7 cellular contexts compared by ENCODE assay signal in genomic region chr20:62861732-62862336, GRCh38. TPM values are rescaled to one million over a fixed set of nuclear protein-coding genes. Genes with fewer than 3 reads are reported as not detected.
DNase-seq lines count a peak whose midpoint lies in the region; ATAC-seq, FAIRE-seq and TF ChIP-seq lines count a peak whose summit lies in the region.

TSS of gene TCFL5 (minus strand) at chr20:62861822. CDS start at chr20:62861670, 152 bp downstream.

- FAIRE-seq in bronchial epithelial cell (lab: Jason Lieb, UNC): no peak

- H3K27ac Mint-ChIP-seq in WTC11: peak within 1 kb of the TSS; percentile 53

- peaks cover 28% of the 10 kb centered on the region for H3K4me1 Mint-ChIP-seq in WTC11

- peak within 1 kb of the TSS; percentile 74 for H3K4me3 Mint-ChIP-seq in WTC11

- H3K27me3 Mint-ChIP-seq in WTC11 (ENCODE audit: low read depth): peaks cover 3% of the 10 kb centered on the region; the same call in 1 of the 2 replicates

- no peak for TF ChIP-seq CTCF in WTC11 (IDR thresholded peaks at IDR 0.05)
- no peak for TF ChIP-seq CTCF in bronchial epithelial cell (IDR thresholded peaks at IDR 0.05; ENCODE audit: insufficient read depth, low read length, severe bottlenecking)

- ATAC-seq in HG02938 (IDR thresholded peaks at IDR 0.05; ENCODE audit: unreplicated experiment): peak; percentile 47
- ATAC-seq in WTC11: peak; percentile 79

- POLR2A ChIA-PET in WTC11 (lab: Charles Lee): interaction anchor here (0.7 to 1.1 kb wide), 4 partner anchors 14 to 827 kb away, joined by 3 to 4 read pairs (median 4); partner anchors contain the start of gene GID8

- CTCF ChIA-PET in WTC11 (lab: Charles Lee): interaction anchor here (0.6 to 2.6 kb wide), 13 partner anchors 13 to 362 kb away, joined by 3 to 13 read pairs (median 4); partner anchors contain the start of gene OGFR

- peak; percentile 29 for TF ChIP-seq POLR2A in GM15510 (IDR thresholded peaks at IDR 0.05; ENCODE audit: borderline replicate concordance, extremely low read depth, insufficient read length)

- H3K27me3 ChIP-seq in bronchial epithelial cell (ENCODE audit: control insufficient read depth, insufficient read depth, low read length): no peaks in the 10 kb centered on the region

- peaks cover 1% of the 10 kb centered on the region for H3K36me3 ChIP-seq in bronchial epithelial cell (ENCODE audit: control insufficient read depth, insufficient read depth, low read length)

- H3K36me3 Mint-ChIP-seq in WTC11: peaks cover 11% of the 10 kb centered on the region

- no peaks in the 10 kb centered on the region for H3K9me3 Mint-ChIP-seq in WTC11

- peak within 1 kb of the TSS; percentile 53 for H3K4me3 ChIP-seq in bronchial epithelial cell (ENCODE audit: low read depth, low read length)

- DNase-seq in NCI-H2171 treated with DMSO at 0.1 percent for 48 hours (lab: John Stamatoyannopoulos, UW) (peak; percentile 82), WTC11 (ENCODE audit: low spot score) (peak; percentile 81), bronchial epithelial cell (ENCODE audit: low read depth) (peak; percentile 47), iris pigment epithelial cell (ENCODE audit: low read depth) (peak; percentile 79)
- peak; percentile 94 for DNase-seq in stimulated activated CD4-positive, alpha-beta T cell treated with anti-CD3 and anti-CD28 coated beads, Interleukin-12 subunit alpha, Interleukin-12 subunit beta, amount 100 ng/mL, for 4 hours

TF ChIP-seq in WTC11, 78 proteins besides CTCF, POLR2A, EP300 and RAD21 (continues in another document):
- TF ChIP-seq NFYB (CRISPR knock-in tag; conservative IDR thresholded peaks at IDR 0.05; ENCODE audit: low read depth): no peak
- TF ChIP-seq E2F5 (CRISPR knock-in tag; IDR thresholded peaks at IDR 0.05): peak; percentile 80; the same call in 1 of the 2 replicates
- TF ChIP-seq TCF7 (CRISPR knock-in tag; IDR thresholded peaks at IDR 0.05; ENCODE audit: low read depth): 0 out of 2 replicates have a peak, but pooled peaks have one; percentile 43
- TF ChIP-seq, protein P1, sequence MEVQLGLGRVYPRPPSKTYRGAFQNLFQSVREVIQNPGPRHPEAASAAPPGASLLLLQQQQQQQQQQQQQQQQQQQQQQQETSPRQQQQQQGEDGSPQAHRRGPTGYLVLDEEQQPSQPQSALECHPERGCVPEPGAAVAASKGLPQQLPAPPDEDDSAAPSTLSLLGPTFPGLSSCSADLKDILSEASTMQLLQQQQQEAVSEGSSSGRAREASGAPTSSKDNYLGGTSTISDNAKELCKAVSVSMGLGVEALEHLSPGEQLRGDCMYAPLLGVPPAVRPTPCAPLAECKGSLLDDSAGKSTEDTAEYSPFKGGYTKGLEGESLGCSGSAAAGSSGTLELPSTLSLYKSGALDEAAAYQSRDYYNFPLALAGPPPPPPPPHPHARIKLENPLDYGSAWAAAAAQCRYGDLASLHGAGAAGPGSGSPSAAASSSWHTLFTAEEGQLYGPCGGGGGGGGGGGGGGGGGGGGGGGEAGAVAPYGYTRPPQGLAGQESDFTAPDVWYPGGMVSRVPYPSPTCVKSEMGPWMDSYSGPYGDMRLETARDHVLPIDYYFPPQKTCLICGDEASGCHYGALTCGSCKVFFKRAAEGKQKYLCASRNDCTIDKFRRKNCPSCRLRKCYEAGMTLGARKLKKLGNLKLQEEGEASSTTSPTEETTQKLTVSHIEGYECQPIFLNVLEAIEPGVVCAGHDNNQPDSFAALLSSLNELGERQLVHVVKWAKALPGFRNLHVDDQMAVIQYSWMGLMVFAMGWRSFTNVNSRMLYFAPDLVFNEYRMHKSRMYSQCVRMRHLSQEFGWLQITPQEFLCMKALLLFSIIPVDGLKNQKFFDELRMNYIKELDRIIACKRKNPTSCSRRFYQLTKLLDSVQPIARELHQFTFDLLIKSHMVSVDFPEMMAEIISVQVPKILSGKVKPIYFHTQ (CRISPR knock-in tag; IDR thresholded peaks at IDR 0.05): no peak
- no peak for TF ChIP-seq ZNF671 (CRISPR knock-in tag; IDR thresholded peaks at IDR 0.05)
- no peak for TF ChIP-seq GTF2I (CRISPR knock-in tag; conservative IDR thresholded peaks at IDR 0.05)
- TF ChIP-seq GABPB1 (CRISPR knock-in tag; IDR thresholded peaks at IDR 0.05): peak; percentile 78
- no peak for TF ChIP-seq ZNF232 (CRISPR knock-in tag; IDR thresholded peaks at IDR 0.05)
- 0 out of 2 replicates have a peak, but pooled peaks have one; percentile 50 for TF ChIP-seq CREM (CRISPR knock-in tag; IDR thresholded peaks at IDR 0.05)
- no peak for TF ChIP-seq EMX1 (CRISPR knock-in tag; IDR thresholded peaks at IDR 0.05)
- no peak for TF ChIP-seq ETV6 (CRISPR knock-in tag; IDR thresholded peaks at IDR 0.05)
- TF ChIP-seq ZNF121 (CRISPR knock-in tag; IDR thresholded peaks at IDR 0.05): no peak
- no peak for TF ChIP-seq GRHL2 (CRISPR knock-in tag; IDR thresholded peaks at IDR 0.05; ENCODE audit: insufficient replicate concordance, severe bottlenecking)
- TF ChIP-seq FOXJ3 (CRISPR knock-in tag; IDR thresholded peaks at IDR 0.05; ENCODE audit: borderline replicate concordance): no peak
- TF ChIP-seq, protein P2, sequence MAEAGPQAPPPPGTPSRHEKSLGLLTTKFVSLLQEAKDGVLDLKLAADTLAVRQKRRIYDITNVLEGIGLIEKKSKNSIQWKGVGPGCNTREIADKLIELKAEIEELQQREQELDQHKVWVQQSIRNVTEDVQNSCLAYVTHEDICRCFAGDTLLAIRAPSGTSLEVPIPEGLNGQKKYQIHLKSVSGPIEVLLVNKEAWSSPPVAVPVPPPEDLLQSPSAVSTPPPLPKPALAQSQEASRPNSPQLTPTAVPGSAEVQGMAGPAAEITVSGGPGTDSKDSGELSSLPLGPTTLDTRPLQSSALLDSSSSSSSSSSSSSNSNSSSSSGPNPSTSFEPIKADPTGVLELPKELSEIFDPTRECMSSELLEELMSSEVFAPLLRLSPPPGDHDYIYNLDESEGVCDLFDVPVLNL (CRISPR knock-in tag; IDR thresholded peaks at IDR 0.05; ENCODE audit: borderline replicate concordance, low read depth): no peak
- TF ChIP-seq PRDM15 (CRISPR knock-in tag; IDR thresholded peaks at IDR 0.05): no peak
- TF ChIP-seq HMGA2 (CRISPR knock-in tag; IDR thresholded peaks at IDR 0.05): no peak
- TF ChIP-seq PRRX2 (CRISPR knock-in tag; IDR thresholded peaks at IDR 0.05): no peak
- TF ChIP-seq ZSCAN18 (CRISPR knock-in tag; IDR thresholded peaks at IDR 0.05): no peak
- no peak for TF ChIP-seq TEAD4 (CRISPR knock-in tag; IDR thresholded peaks at IDR 0.05)
- TF ChIP-seq ZNF317 (CRISPR knock-in tag; IDR thresholded peaks at IDR 0.05; ENCODE audit: borderline replicate concordance, low read depth): 0 out of 2 replicates have a peak, but pooled peaks have one; percentile 44
- peak; percentile 16; the same call in 1 of the 2 replicates for TF ChIP-seq FOXK1 (CRISPR knock-in tag; IDR thresholded peaks at IDR 0.05)
- peak; percentile 94 for TF ChIP-seq SP1 (CRISPR knock-in tag; conservative IDR thresholded peaks at IDR 0.05)
- peak; percentile 85; the same call in 1 of the 2 replicates for TF ChIP-seq FOXP1 (CRISPR knock-in tag; IDR thresholded peaks at IDR 0.05; ENCODE audit: borderline replicate concordance)
- TF ChIP-seq JUN (CRISPR knock-in tag; IDR thresholded peaks at IDR 0.05): no peak

RNA-seq across cellular contexts. Expression of gene TCFL5, which starts in this region (rescaled TPM):
- 19.7 to 20.4 TPM (median 20.3 TPM) in 3 replicates for total RNA-seq in WTC11 (2021)
- total RNA-seq in bronchial epithelial cell: 13.2 and 14.5 TPM in 2 replicates

Comparison
In these comparisons a context has a peak if more than half of its experiments do, and no peak if none do; other contexts are left out.
1. Peak in every context shown above with its lines: DNase-seq, ATAC-seq and H3K4me3 ChIP-seq.